In the genomic region with DNA sequence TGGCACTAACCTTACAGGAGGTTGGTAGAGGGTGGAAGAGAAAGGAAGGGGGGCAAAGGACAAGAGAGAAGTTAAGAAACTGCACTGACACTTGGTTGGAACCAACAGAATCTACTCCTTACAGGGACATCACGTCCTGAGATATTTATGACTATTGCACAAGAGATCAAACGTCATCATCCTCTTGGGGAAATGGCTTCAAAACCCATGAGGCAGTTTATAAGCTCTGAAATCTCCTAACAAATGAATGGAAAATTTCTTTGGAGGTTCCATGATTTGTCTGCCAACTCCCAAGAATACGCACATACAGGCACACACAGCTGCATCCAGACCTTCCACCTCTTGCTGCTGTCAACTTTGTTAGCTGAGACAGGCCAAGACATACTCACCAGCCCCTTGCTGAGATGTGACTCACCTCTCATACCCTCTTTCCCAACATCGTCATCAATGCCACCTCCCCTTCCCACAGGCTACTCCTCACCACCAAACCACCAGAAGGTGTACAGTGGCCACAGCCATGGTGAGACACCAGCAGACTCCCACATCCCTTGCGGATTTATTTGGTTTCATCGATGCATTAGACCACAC, we compare ENCODE assay signal across 8 cellular contexts.
DNase-seq lines count a peak whose midpoint lies in the region; ATAC-seq and TF ChIP-seq lines count a peak whose summit lies in the region.

No MANE protein-coding gene starts in this region.

- H3K9me3 ChIP-seq in left lung (no peaks in the 10 kb centered on the region), WERI-Rb-1 (ENCODE audit: severe bottlenecking) (no peaks in the 10 kb centered on the region)

- ATAC-seq in left lung: peak; percentile 58
- ATAC-seq in HG02798 (IDR thresholded peaks at IDR 0.05; ENCODE audit: poor library complexity, unreplicated experiment): no peak

- H3K4me1 ChIP-seq in left lung: peaks cover 0 to 12% of the 10 kb centered on the region in 2 donors

- TF ChIP-seq CTCF in left lung (IDR thresholded peaks at IDR 0.05) (no peak), WERI-Rb-1 (IDR thresholded peaks at IDR 0.05; ENCODE audit: low read depth, low read length) (no peak)

- H3K36me3 ChIP-seq in left lung (no peaks in the 10 kb centered on the region), WERI-Rb-1 (no peaks in the 10 kb centered on the region)

- H3K27ac ChIP-seq in left lung (peak overlapping the region in 1 of 2 donors; percentile 31), WERI-Rb-1 (no peak overlapping the region)

- H3K27me3 ChIP-seq in left lung: no peaks in the 10 kb centered on the region
- peaks cover 95% of the 10 kb centered on the region for H3K27me3 ChIP-seq in WERI-Rb-1 (ENCODE audit: insufficient read depth, low read depth, severe bottlenecking)

- intact Hi-C loops in left lung (cut with DNase I): no loop called here

- DNase-seq in AG08396 (ENCODE audit: low spot score) (peak; percentile 41), HK-2 (ENCODE audit: unreplicated experiment) (peak; percentile 33), amniotic epithelial cell (ENCODE audit: low read depth) (peak; percentile 77), left lung (peak in 1 of 2 donors; percentile 35), WERI-Rb-1 (no peak), pons (ENCODE audit: low spot score) (no peak), anterior cingulate cortex (lab: John Stamatoyannopoulos, UW) (no peak)

- H3K4me3 ChIP-seq in left lung (no peak overlapping the region), WERI-Rb-1 (ENCODE audit: low read depth, low read length) (no peak overlapping the region)

Comparison
In these comparisons a context has a peak if more than half of its experiments do, and no peak if none do; other contexts are left out.
1. DNase-seq: peak in AG08396 (single experiment), HK-2 (single experiment) and amniotic epithelial cell (single experiment); none in WERI-Rb-1 (single experiment), pons (single experiment) and anterior cingulate cortex (0 of 58).